8 cellular contexts compared by ENCODE assay signal in genomic region chr4:99855677-99856076, GRCh38. TPM values are rescaled to one million over a fixed set of nuclear protein-coding genes. Genes with fewer than 3 reads are reported as not detected.
DNase-seq lines count a peak whose midpoint lies in the region; ATAC-seq and TF ChIP-seq lines count a peak whose summit lies in the region.

No MANE protein-coding gene starts in this region.

- no peak for TF ChIP-seq CTCF in GM10266 (IDR thresholded peaks at IDR 0.05; ENCODE audit: control insufficient read depth, insufficient read depth, low read depth, missing control alignments)

- H3K4me3 Mint-ChIP-seq in effector memory CD8-positive, alpha-beta T cell, result peak overlapping the region in 1 of 2 donors; percentile 53

- H3K27ac Mint-ChIP-seq in effector memory CD8-positive, alpha-beta T cell, result peak overlapping the region; percentile 0 to 10

- DNase-seq in GM10266 (ENCODE audit: extremely low spot score), result peak; percentile 14
- DNase-seq in effector memory CD8-positive, alpha-beta T cell, result no peak
- no peak for DNase-seq in ureter (ENCODE audit: low spot score)
- DNase-seq in NCI-H748 treated with DMSO at 0.1 percent for 48 hours (lab: John Stamatoyannopoulos, UW), result no peak
- no peak for DNase-seq in OCI-M2 (lab: John Stamatoyannopoulos, UW; ENCODE audit: unreplicated experiment)
- no peak for DNase-seq in stimulated activated CD4-positive, alpha-beta T cell treated with anti-CD3 and anti-CD28 coated beads, Interleukin-12 subunit alpha, Interleukin-12 subunit beta, amount 100 ng/mL, for 4 hours

- no peaks in the 10 kb centered on the region for H3K27me3 Mint-ChIP-seq in effector memory CD8-positive, alpha-beta T cell

- no peaks in the 10 kb centered on the region for H3K9me3 Mint-ChIP-seq in effector memory CD8-positive, alpha-beta T cell

- H3K4me1 Mint-ChIP-seq in effector memory CD8-positive, alpha-beta T cell (ENCODE audit: low read depth in 2 of 2), result peaks cover 13 to 23% of the 10 kb centered on the region in 2 donors

- peaks cover 3% of the 10 kb centered on the region for H3K36me3 Mint-ChIP-seq in effector memory CD8-positive, alpha-beta T cell (ENCODE audit: insufficient read depth)

- peak; percentile 41 for ATAC-seq in GM21423 (IDR thresholded peaks at IDR 0.05; ENCODE audit: unreplicated experiment)
- peak; percentile 22 for ATAC-seq in HG03575 (IDR thresholded peaks at IDR 0.05; ENCODE audit: extremely low read depth, insufficient number of reproducible peaks, low FRiP score, unreplicated experiment)
- peak; percentile 50 for ATAC-seq in effector memory CD8-positive, alpha-beta T cell (replicated peaks)

RNA-seq across cellular contexts. Expression of gene LAMTOR3, which starts 38.5 kb away (rescaled TPM):
- total RNA-seq in ureter, result 48.2 TPM

RNA-seq across cellular contexts. Expression of gene DAPP1, which starts 39.0 kb away (rescaled TPM):
- total RNA-seq in ureter, result 25.3 TPM
